Comparison of ENCODE assay signal across 15 cellular contexts in the genomic region with DNA sequence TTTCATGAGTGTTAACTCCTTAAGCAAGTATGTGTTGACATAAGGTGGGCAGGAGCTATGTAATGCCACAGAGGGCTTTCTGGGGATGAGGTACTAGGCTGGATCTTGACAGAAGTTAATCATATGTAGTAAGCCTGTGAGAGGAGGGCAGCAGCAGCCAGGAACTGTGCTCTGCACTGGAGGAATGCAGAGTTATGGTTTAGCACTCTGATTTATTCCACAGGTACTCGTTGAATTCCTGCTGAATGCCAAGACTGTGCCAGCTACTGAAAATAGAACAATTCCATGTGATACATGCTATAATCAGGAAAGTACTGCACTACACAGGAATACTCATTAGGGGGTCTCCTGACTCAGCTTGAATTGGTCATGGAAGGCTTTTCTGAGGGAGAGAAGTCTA. TPM values are rescaled to one million over a fixed set of nuclear protein-coding genes. Genes with fewer than 3 reads are reported as not detected.
DNase-seq lines count a peak whose midpoint lies in the region; ATAC-seq and TF ChIP-seq lines count a peak whose summit lies in the region.
"Had no signal": no experiment of that assay in that cellular context is flagged by ENCODE, and none has a peak within 500 bp of the region (broad histone marks: within the 10 kb centered on the region; RNA-seq: fewer than 3 reads in every experiment).

No MANE protein-coding gene starts in this region.

- H4K20me1 ChIP-seq in SK-N-SH (ENCODE audit: insufficient read depth) (no peaks in the 10 kb centered on the region), osteoblast (ENCODE audit: insufficient read depth, low read length) (peaks cover 59% of the 10 kb centered on the region)

- no peaks in the 10 kb centered on the region for H3K9me3 Mint-ChIP-seq in osteocyte (ENCODE audit: unreplicated experiment)

- H3K4me2 ChIP-seq in SK-N-SH (no peak overlapping the region), osteoblast (ENCODE audit: insufficient read depth, low read length) (no peak overlapping the region)

- no peak overlapping the region for H3K4me3 Mint-ChIP-seq in osteocyte (ENCODE audit: unreplicated experiment)

- no peak overlapping the region for H3K9ac ChIP-seq in SK-N-SH

- no peaks in the 10 kb centered on the region for H3K27me3 ChIP-seq in SK-N-SH (ENCODE audit: insufficient read depth)
- H3K27me3 ChIP-seq in osteoblast (ENCODE audit: insufficient read depth, low read length), result no peaks in the 10 kb centered on the region
- H3K27me3 ChIP-seq: adrenal gland had no signal

- H3F3A ChIP-seq in SK-N-SH (replicated peaks; ENCODE audit: insufficient read depth), result peaks cover 13% of the 10 kb centered on the region

- TF ChIP-seq EP300 in SK-N-SH (IDR thresholded peaks at IDR 0.05; ENCODE audit: borderline replicate concordance in 1 of 2, low read depth in 1 of 2, low read length in 1 of 2), result no peak

- H3K4me3 ChIP-seq in SK-N-SH (ENCODE audit: low read depth in 2 of 2, low read length in 1 of 2), result no peak overlapping the region
- no peak overlapping the region for H3K4me3 ChIP-seq in HEK293 (ENCODE audit: low read depth, low read length)
- H3K4me3 ChIP-seq in epithelial cell of proximal tubule (ENCODE audit: low read depth, low read length), result no peak overlapping the region
- H3K4me3 ChIP-seq in osteoblast (ENCODE audit: insufficient read depth, low read length), result no peak overlapping the region
- H3K4me3 ChIP-seq: adrenal gland had no signal

- peak; percentile 16; the same call in 1 of the 3 replicates for ATAC-seq in SK-N-SH treated with all-trans-retinoic acid at 6 μM for 48 hours
- no peak for ATAC-seq in HG02884 (IDR thresholded peaks at IDR 0.05; ENCODE audit: unreplicated experiment)

- POLR2A ChIA-PET in SK-N-SH (lab: Yijun Ruan, JAX), result no interaction called here
- POLR2A ChIA-PET in HEK293 (lab: Yijun Ruan, JAX), result no interaction called here

- DNase-seq in SK-N-SH (no peak), epithelial cell of proximal tubule (ENCODE audit: low read depth) (peak; percentile 71), osteocyte (ENCODE audit: extremely low spot score, unreplicated experiment) (no peak), NCI-H2081 (lab: John Stamatoyannopoulos, UW) (no peak), osteoblast (ENCODE audit: insufficient read length, low spot score, missing footprints) (no peak)
- DNase-seq: adrenal gland; GDM1; NCI-H187; retina; stimulated activated CD4-positive, alpha-beta T cell treated with anti-CD3 and anti-CD28 coated beads, Interleukin-4, amount 100 ng/mL, for 24 hours; trophoblast cell had no signal

- no peak overlapping the region for H2AFZ ChIP-seq in SK-N-SH (ENCODE audit: low read depth)
- H2AFZ ChIP-seq in osteoblast (ENCODE audit: low read length), result no peak overlapping the region

- H3K4me1 ChIP-seq in SK-N-SH (ENCODE audit: control insufficient read depth in 1 of 2, insufficient read depth in 2 of 2, low read depth in 1 of 2, low read length in 1 of 2), result peaks cover 15 to 17% of the 10 kb centered on the region in 2 experiments
- H3K4me1 ChIP-seq in HEK293 (ENCODE audit: control insufficient read depth, insufficient read depth, low read length), result peaks cover 14% of the 10 kb centered on the region
- peaks cover 39% of the 10 kb centered on the region for H3K4me1 ChIP-seq in osteoblast (ENCODE audit: insufficient read depth, low read length)

- H3K9me3 ChIP-seq in SK-N-SH (no peaks in the 10 kb centered on the region), HEK293 (ENCODE audit: control insufficient read depth, insufficient read depth, low read depth, low read length) (no peaks in the 10 kb centered on the region), osteoblast (ENCODE audit: low read depth, low read length) (no peaks in the 10 kb centered on the region)
- H3K9me3 ChIP-seq: adrenal gland had no signal

- TF ChIP-seq RAD21 in SK-N-SH (IDR thresholded peaks at IDR 0.05; ENCODE audit: low read length), result no peak

- no peaks in the 10 kb centered on the region for H3K27me3 Mint-ChIP-seq in osteocyte (ENCODE audit: unreplicated experiment)

- H3K4me1 Mint-ChIP-seq in osteocyte (ENCODE audit: unreplicated experiment), result peaks cover 76% of the 10 kb centered on the region

- peak overlapping the region; percentile 3 for H3K27ac Mint-ChIP-seq in osteocyte (ENCODE audit: unreplicated experiment)

- CTCF ChIA-PET in SK-N-SH (lab: Yijun Ruan, JAX), result interaction anchor here (0.9 kb wide), 1 partner anchor 65 kb away, joined by 3 read pairs; no protein-coding TSS in a partner anchor
- CTCF ChIA-PET in HEK293 (lab: Yijun Ruan, JAX), result interaction anchor here (1.1 kb wide), 1 partner anchor 57 kb away, joined by 3 read pairs; no protein-coding TSS in a partner anchor

- H3K9me2 ChIP-seq in SK-N-SH, result no peaks in the 10 kb centered on the region

- 56% methylated on average over 1 of the region's 1 CpG for WGBS in SK-N-SH (ENCODE audit: low lambda C conversion rate)

- TF ChIP-seq CTCF in SK-N-SH (IDR thresholded peaks at IDR 0.05) (no peak), HEK293 (tag by site-specific recombination; IDR thresholded peaks at IDR 0.05) (no peak), epithelial cell of proximal tubule (conservative IDR thresholded peaks at IDR 0.05; ENCODE audit: low read depth, low read length) (no peak), osteocyte (IDR thresholded peaks at IDR 0.05) (no peak), osteoblast (IDR thresholded peaks at IDR 0.05; ENCODE audit: extremely low read depth, low read depth, low read length) (no peak)

- H3K27ac ChIP-seq in SK-N-SH (ENCODE audit: low read depth in 2 of 2, low read length in 1 of 2), result no peak overlapping the region
- H3K27ac ChIP-seq in HEK293 (ENCODE audit: extremely low read depth, low read depth, low read length), result no peak overlapping the region
- no peak overlapping the region for H3K27ac ChIP-seq in osteoblast (ENCODE audit: low read depth, low read length)
- H3K27ac ChIP-seq: adrenal gland, epithelial cell of prostate had no signal

- H3K36me3 ChIP-seq in SK-N-SH (replicated peaks in 1 of 2; ENCODE audit: control insufficient read depth in 1 of 2, insufficient read depth in 2 of 2, low read length in 1 of 2) (no peaks in the 10 kb centered on the region), HEK293 (ENCODE audit: control insufficient read depth in 2 of 2, insufficient read depth in 1 of 2, low read length in 2 of 2) (no peaks in the 10 kb centered on the region), osteoblast (ENCODE audit: insufficient read depth, low read length) (peaks cover 5% of the 10 kb centered on the region)
- H3K36me3 ChIP-seq: adrenal gland had no signal

- H3K79me2 ChIP-seq in SK-N-SH (ENCODE audit: insufficient read depth) (peaks cover 10% of the 10 kb centered on the region; the same call in 1 of the 2 replicates), osteoblast (ENCODE audit: insufficient read depth, low read length) (peaks cover 80% of the 10 kb centered on the region)

- peaks cover 4% of the 10 kb centered on the region for H3K36me3 Mint-ChIP-seq in osteocyte (ENCODE audit: unreplicated experiment)

TF ChIP-seq in SK-N-SH treated with all-trans-retinoic acid at 6 μM for 48 hours, 23 proteins besides CTCF, POLR2A, EP300 and RAD21 (continues in another document):
- no peak for TF ChIP-seq TOX (CRISPR knock-in tag; IDR thresholded peaks at IDR 0.05; ENCODE audit: borderline replicate concordance)
- TF ChIP-seq PPARA (CRISPR knock-in tag; IDR thresholded peaks at IDR 0.05; ENCODE audit: borderline replicate concordance), result no peak
- TF ChIP-seq ZC3H10 (CRISPR knock-in tag; IDR thresholded peaks at IDR 0.05), result no peak

TF ChIP-seq in HEK293, 187 proteins besides CTCF, POLR2A, EP300 and RAD21:
- TF ChIP-seq ZIC2 (tag by site-specific recombination; IDR thresholded peaks at IDR 0.05) (peak; percentile 36; the same call in 1 of the 2 replicates), ZNF394 (tag by site-specific recombination; IDR thresholded peaks at IDR 0.05; ENCODE audit: borderline replicate concordance) (no peak)

RNA-seq across cellular contexts. Expression of a gene that starts 58.7 kb away (rescaled TPM):
- 8.5 and 9.5 TPM in 2 replicates for polyA plus RNA-seq in SK-N-SH (2012; rRNA removed)
- 5.2 and 7.2 TPM in 2 replicates for polyA plus RNA-seq in SK-N-SH (2012; cell fraction: cytosol; rRNA removed)
- 16.8 and 20.7 TPM in 2 replicates for polyA plus RNA-seq in SK-N-SH (2012; cell fraction: nucleus; rRNA removed)
- total RNA-seq in epithelial cell of proximal tubule (6.2 and 7.5 TPM in 2 replicates), osteocyte (30.6 and 31.2 TPM in 2 replicates), osteoblast (17.1 and 17.7 TPM in 2 replicates)
